ENCODE assay signal across 8 cellular contexts in the genomic region with DNA sequence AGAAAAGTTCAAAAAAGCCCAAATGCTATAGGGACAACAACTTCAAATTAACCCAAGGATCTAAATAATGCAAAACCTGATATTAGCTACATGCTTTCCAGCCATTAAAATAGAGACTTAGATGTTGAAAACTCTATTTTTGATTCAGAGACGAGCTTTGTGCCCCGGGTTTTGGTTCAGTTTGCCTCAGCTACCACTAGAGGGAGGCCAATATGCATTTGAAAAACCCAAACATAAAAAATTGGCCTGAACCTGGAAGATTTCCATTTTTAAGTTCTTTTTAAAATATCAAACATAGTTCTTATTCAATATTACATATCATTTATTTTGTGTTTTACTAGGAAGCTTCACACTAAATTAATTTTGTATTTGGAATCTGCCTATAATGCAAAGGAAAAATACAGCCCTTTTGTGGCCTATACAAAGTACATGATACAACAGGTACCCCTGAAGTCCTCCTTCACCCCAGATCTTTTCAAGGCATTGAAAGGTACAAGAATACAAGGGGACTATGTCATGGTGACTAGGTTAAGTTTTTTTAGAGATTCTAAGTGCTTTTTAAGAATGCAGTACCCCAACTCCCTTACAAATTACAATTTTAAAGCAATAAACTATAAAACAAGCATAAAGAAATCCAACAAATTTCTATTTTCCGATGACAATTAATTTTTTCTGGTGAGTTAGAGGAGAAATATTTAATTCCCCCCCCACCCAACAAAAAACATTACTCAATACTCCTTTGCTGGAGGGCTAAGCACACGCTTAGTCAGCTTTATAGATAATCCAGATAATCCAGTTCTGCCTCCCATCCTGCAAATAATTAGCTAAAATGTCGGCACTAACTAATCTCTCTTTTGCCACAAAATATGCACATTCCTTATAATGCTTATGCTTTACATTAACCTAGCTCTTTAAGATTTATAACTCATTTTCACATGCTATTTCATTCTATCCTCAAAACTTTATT.
DNase-seq lines count a peak whose midpoint lies in the region; ATAC-seq and TF ChIP-seq lines count a peak whose summit lies in the region.

No MANE protein-coding gene starts in this region.

- H3K4me1 Mint-ChIP-seq in type B pancreatic cell (ENCODE audit: unreplicated experiment), result peaks cover 14% of the 10 kb centered on the region

- no peaks in the 10 kb centered on the region for H3K79me2 ChIP-seq in OCI-LY7 (ENCODE audit: insufficient read depth, low read depth, low read length)

- no peaks in the 10 kb centered on the region for H3K27me3 Mint-ChIP-seq in type B pancreatic cell

- H3K4me1 ChIP-seq in OCI-LY7 (ENCODE audit: insufficient read depth, low read length, poor library complexity, severe bottlenecking), result no peaks in the 10 kb centered on the region

- TF ChIP-seq CTCF in GM20000 (IDR thresholded peaks at IDR 0.05; ENCODE audit: extremely low read depth, missing control alignments) (peak; percentile 70), OCI-LY7 (conservative IDR thresholded peaks at IDR 0.05; ENCODE audit: low read length) (peak; percentile 95), brain microvascular endothelial cell (IDR thresholded peaks at IDR 0.05; ENCODE audit: low read depth, low read length, missing control alignments) (peak; percentile 92), type B pancreatic cell (conservative IDR thresholded peaks at IDR 0.05) (peak; percentile 98)

- no peaks in the 10 kb centered on the region for H4K20me1 ChIP-seq in OCI-LY7 (ENCODE audit: insufficient read depth, low read length)

- H3K9me2 ChIP-seq in OCI-LY7 (ENCODE audit: insufficient read depth, low read length), result no peaks in the 10 kb centered on the region

- peak; percentile 37 for ATAC-seq in left colon
- ATAC-seq in HG02885 (IDR thresholded peaks at IDR 0.05; ENCODE audit: poor library complexity, unreplicated experiment), result no peak
- no peak for ATAC-seq in HG03432 (IDR thresholded peaks at IDR 0.05; ENCODE audit: unreplicated experiment)

- CTCF ChIA-PET in OCI-LY7 (lab: Charles Lee; ENCODE audit: unreplicated experiment), result interaction anchor here (0.8 to 1.4 kb wide), 2 partner anchors 74 to 399 kb away, joined by 3 to 4 read pairs; no protein-coding TSS in a partner anchor

- no peaks in the 10 kb centered on the region for H3K36me3 Mint-ChIP-seq in type B pancreatic cell

- H3K27ac ChIP-seq in OCI-LY7 (ENCODE audit: low read depth, low read length, poor library complexity, severe bottlenecking) (no peak overlapping the region), brain microvascular endothelial cell (no peak overlapping the region)

- peak; percentile 19 for DNase-seq in Caki2 (ENCODE audit: low read depth)
- DNase-seq in GM20000 (ENCODE audit: low spot score), result peak; percentile 48
- DNase-seq in OCI-LY7 (ENCODE audit: low spot score), result peak; percentile 45
- DNase-seq in brain microvascular endothelial cell, result peak; percentile 25
- peak in 1 of 2 donors; percentile 23 for DNase-seq in left colon
- no peak for DNase-seq in type B pancreatic cell (ENCODE audit: extremely low spot score, unreplicated experiment)

- no TSS peak for BruUV-seq in OCI-LY7 (replicated peaks; lab: Mats Ljungman, UMichigan)

- no peaks in the 10 kb centered on the region for H3K36me3 ChIP-seq in OCI-LY7 (ENCODE audit: insufficient read depth, low read length)
- no peaks in the 10 kb centered on the region for H3K36me3 ChIP-seq in brain microvascular endothelial cell (replicated peaks)

- H3K4me3 Mint-ChIP-seq in type B pancreatic cell, result peak overlapping the region; percentile 31

- no peaks in the 10 kb centered on the region for H3K27me3 ChIP-seq in brain microvascular endothelial cell (replicated peaks)

- H3K4me2 ChIP-seq in OCI-LY7 (ENCODE audit: low read length), result no peak overlapping the region

- POLR2A ChIA-PET in OCI-LY7 (lab: Charles Lee), result interaction anchor here (0.6 to 1.3 kb wide), 5 partner anchors 8 to 1465 kb away, joined by 3 read pairs; no protein-coding TSS in a partner anchor

- intact Hi-C loops in OCI-LY7 (cut with micrococcal nuclease; ENCODE audit: unreplicated experiment) (loop anchor here (5.0 kb wide), 1 partner anchor 741 kb away; no protein-coding TSS in a partner anchor), left colon (cut with DNase I, micrococcal nuclease) (loop anchor here (2.0 to 10.0 kb wide), 2 partner anchors 398 kb away; partner anchors contain the start of gene C4orf36 (in 1 of the 2))

- in situ Hi-C loops in Caki2 (cut with HindIII; ENCODE audit: low pct_unique_long_range_greater_than_20kb, low sequenced_read_pairs), result no loop called here
- in situ Hi-C loops in brain microvascular endothelial cell (cut with HindIII; ENCODE audit: low pct_ligation_motif_present, low sequenced_read_pairs), result no loop called here

- H3K27ac Mint-ChIP-seq in type B pancreatic cell, result peak overlapping the region; percentile 69

- H3K9me3 Mint-ChIP-seq in type B pancreatic cell, result no peaks in the 10 kb centered on the region

- no peaks in the 10 kb centered on the region for H3K9me3 ChIP-seq in OCI-LY7 (ENCODE audit: low read length)

- no peak overlapping the region for H2AFZ ChIP-seq in OCI-LY7 (ENCODE audit: low read length)

- H3K4me3 ChIP-seq in OCI-LY7 (ENCODE audit: low read depth, low read length, poor library complexity, severe bottlenecking) (no peak overlapping the region), brain microvascular endothelial cell (ENCODE audit: low read depth, low read length) (no peak overlapping the region)
